8 cellular contexts compared by ENCODE assay signal in genomic region chr19:17303167-17303939, GRCh38. TPM values are rescaled to one million over a fixed set of nuclear protein-coding genes. Genes with fewer than 3 reads are reported as not detected.
DNase-seq lines count a peak whose midpoint lies in the region; TF ChIP-seq lines count a peak whose summit lies in the region.

Gene ABHD8, minus strand, starts transcription at chr19:17303425. Its CDS starts 1,809 bp downstream, at chr19:17301616.

- peak within 1 kb of the TSS; percentile 63 for H3K4me3 Mint-ChIP-seq in stimulated activated naive CD8-positive, alpha-beta T cell treated with anti-CD3 and anti-CD28 coated beads, Interleukin-15, Interleukin-2, amounts not matched to agents 100 ng/mL and 50 ng/mL, for 24 hours

- no peaks in the 10 kb centered on the region for H3K9me3 ChIP-seq in GM23248 (ENCODE audit: low read depth)
- H3K9me3 ChIP-seq in neural cell (ENCODE audit: low read length): peaks cover 2% of the 10 kb centered on the region

- H3K27me3 ChIP-seq in GM23248 (replicated peaks; ENCODE audit: insufficient read depth): no peaks in the 10 kb centered on the region
- no peaks in the 10 kb centered on the region for H3K27me3 ChIP-seq in neural cell (ENCODE audit: insufficient read depth, low read depth, low read length)

- peaks cover 22% of the 10 kb centered on the region for H3K4me1 ChIP-seq in GM23248 (ENCODE audit: insufficient read depth)

- H3K9me2 ChIP-seq in GM23248 (ENCODE audit: insufficient read depth): no peaks in the 10 kb centered on the region
- H3K9me2 ChIP-seq in neural cell (ENCODE audit: insufficient read depth, low read length): no peaks in the 10 kb centered on the region

- no peaks in the 10 kb centered on the region for H3K9me3 Mint-ChIP-seq in stimulated activated naive CD8-positive, alpha-beta T cell treated with anti-CD3 and anti-CD28 coated beads, Interleukin-15, Interleukin-2, amounts not matched to agents 100 ng/mL and 50 ng/mL, for 24 hours

- H3K9ac ChIP-seq in GM23248: peak within 1 kb of the TSS; percentile 66
- H3K9ac ChIP-seq in neural cell (ENCODE audit: low read length): peak within 1 kb of the TSS; percentile 79

- H3F3A ChIP-seq in GM23248 (ENCODE audit: insufficient read depth) (peaks cover 18% of the 10 kb centered on the region), neural cell (ENCODE audit: insufficient read depth, low read length, poor library complexity, severe bottlenecking) (no peaks in the 10 kb centered on the region)

- no peak within 1 kb of the TSS for H3K27ac ChIP-seq in GM23248
- H3K27ac ChIP-seq in neural cell (ENCODE audit: low read length): no peak within 1 kb of the TSS

- in situ Hi-C loops in GM23248 (cut with MboI): loop anchor here (10.0 kb wide), 1 partner anchor 81 kb away; no protein-coding TSS in a partner anchor

- H3K79me2 ChIP-seq in GM23248 (ENCODE audit: insufficient read depth): peaks cover 15% of the 10 kb centered on the region
- H3K79me2 ChIP-seq in neural cell (replicated peaks; ENCODE audit: insufficient read depth, low read length): no peaks in the 10 kb centered on the region

- H3K4me2 ChIP-seq in GM23248 (ENCODE audit: unreplicated experiment) (peak within 1 kb of the TSS; percentile 72), neural cell (ENCODE audit: low read length) (peak within 1 kb of the TSS; percentile 80)

- peak; percentile 32 for TF ChIP-seq RAD21 in neural cell (conservative IDR thresholded peaks at IDR 0.05)

- peak; percentile 31; the same call in 1 of the 2 replicates for TF ChIP-seq POLR2A in Raji (IDR thresholded peaks at IDR 0.05; ENCODE audit: insufficient read depth, low read depth, low read length)

- H4K20me1 ChIP-seq in GM23248 (ENCODE audit: insufficient read depth): no peaks in the 10 kb centered on the region
- no peaks in the 10 kb centered on the region for H4K20me1 ChIP-seq in neural cell (ENCODE audit: insufficient read depth)

- DNase-seq in EH (ENCODE audit: low read depth) (peak; percentile 92), GM23248 (peak; percentile 98), LoVo (ENCODE audit: low spot score) (peak; percentile 81), activated gamma-delta T cell (lab: John Stamatoyannopoulos, UW) (peak; percentile 81), fibroblast of villous mesenchyme (ENCODE audit: low read depth) (peak; percentile 96)

- H2AFZ ChIP-seq in GM23248 (peak within 1 kb of the TSS; percentile 84), neural cell (ENCODE audit: low read depth, low read length) (peak within 1 kb of the TSS; percentile 77)

- 1% methylated on average over 35 to 36 of the region's 52 CpGs for WGBS in GM23248 (ENCODE audit: low coverage in 1 of 2, low lambda C conversion rate in 2 of 2, missing lambda C conversion rate in 2 of 2), 2 experiments

- H3K4me3 ChIP-seq in GM23248 (peak within 1 kb of the TSS; percentile 77), fibroblast of villous mesenchyme (ENCODE audit: low read depth, low read length) (peak within 1 kb of the TSS; percentile 71), neural cell (ENCODE audit: low read length) (peak within 1 kb of the TSS; percentile 84)

- TF ChIP-seq CTCF in fibroblast of villous mesenchyme (IDR thresholded peaks at IDR 0.05; ENCODE audit: insufficient read depth, low read depth, low read length) (peak; percentile 44), neural cell (IDR thresholded peaks at IDR 0.05; ENCODE audit: poor library complexity, severe bottlenecking) (peak; percentile 70)

- H3K36me3 Mint-ChIP-seq in stimulated activated naive CD8-positive, alpha-beta T cell treated with anti-CD3 and anti-CD28 coated beads, Interleukin-15, Interleukin-2, amounts not matched to agents 100 ng/mL and 50 ng/mL, for 24 hours (ENCODE audit: low read depth): peaks cover 9% of the 10 kb centered on the region

- TF ChIP-seq EP300 in neural cell (conservative IDR thresholded peaks at IDR 0.05; ENCODE audit: poor library complexity, severe bottlenecking): no peak

- H3K36me3 ChIP-seq in GM23248 (ENCODE audit: low read depth) (no peaks in the 10 kb centered on the region), neural cell (ENCODE audit: insufficient read depth, low read length) (no peaks in the 10 kb centered on the region)

- no peak within 1 kb of the TSS for H3K27ac Mint-ChIP-seq in stimulated activated naive CD8-positive, alpha-beta T cell treated with anti-CD3 and anti-CD28 coated beads, Interleukin-15, Interleukin-2, amounts not matched to agents 100 ng/mL and 50 ng/mL, for 24 hours

- H3K27me3 Mint-ChIP-seq in stimulated activated naive CD8-positive, alpha-beta T cell treated with anti-CD3 and anti-CD28 coated beads, Interleukin-15, Interleukin-2, amounts not matched to agents 100 ng/mL and 50 ng/mL, for 24 hours: no peaks in the 10 kb centered on the region

- peaks cover 48% of the 10 kb centered on the region for H3K4me1 Mint-ChIP-seq in stimulated activated naive CD8-positive, alpha-beta T cell treated with anti-CD3 and anti-CD28 coated beads, Interleukin-15, Interleukin-2, amounts not matched to agents 100 ng/mL and 50 ng/mL, for 24 hours (ENCODE audit: low read depth)

TF ChIP-seq in neural cell, 6 proteins besides CTCF, POLR2A, EP300 and RAD21:
- TF ChIP-seq TAF1 (IDR thresholded peaks at IDR 0.05; ENCODE audit: low read depth) (no peak), POLR2AphosphoS5 (IDR thresholded peaks at IDR 0.05) (peak; percentile 67), EZH2 (IDR thresholded peaks at IDR 0.05; ENCODE audit: borderline replicate concordance, insufficient read depth, low read length, poor library complexity, severe bottlenecking) (no peak), SMC3 (conservative IDR thresholded peaks at IDR 0.05; ENCODE audit: poor library complexity) (peak; percentile 20), MXI1 (conservative IDR thresholded peaks at IDR 0.05; ENCODE audit: poor library complexity, severe bottlenecking) (peak; percentile 31), REST (IDR thresholded peaks at IDR 0.05; ENCODE audit: borderline replicate concordance) (peak; percentile 26)
TF ChIP-seq in neural cell: peak in this region for 4.

RNA-seq across cellular contexts. Expression of gene ABHD8, which starts in this region (rescaled TPM):
- total RNA-seq in GM23248 (2014; rRNA removed; shearing (Covaris generic)): 10.9 and 19.1 TPM in 2 replicates
- polyA plus RNA-seq in GM23248 (2016; fragmentation: Nextera tagmentation; extraction: Ambion mirVana) (8.7 and 9.1 TPM in 2 replicates), neural cell (28.1 and 31.6 TPM in 2 replicates)
- total RNA-seq in fibroblast of villous mesenchyme: 13.8 and 15.5 TPM in 2 replicates
- polyA minus RNA-seq in neural cell: 29.6 and 31.9 TPM in 2 replicates
